In the genomic region with DNA sequence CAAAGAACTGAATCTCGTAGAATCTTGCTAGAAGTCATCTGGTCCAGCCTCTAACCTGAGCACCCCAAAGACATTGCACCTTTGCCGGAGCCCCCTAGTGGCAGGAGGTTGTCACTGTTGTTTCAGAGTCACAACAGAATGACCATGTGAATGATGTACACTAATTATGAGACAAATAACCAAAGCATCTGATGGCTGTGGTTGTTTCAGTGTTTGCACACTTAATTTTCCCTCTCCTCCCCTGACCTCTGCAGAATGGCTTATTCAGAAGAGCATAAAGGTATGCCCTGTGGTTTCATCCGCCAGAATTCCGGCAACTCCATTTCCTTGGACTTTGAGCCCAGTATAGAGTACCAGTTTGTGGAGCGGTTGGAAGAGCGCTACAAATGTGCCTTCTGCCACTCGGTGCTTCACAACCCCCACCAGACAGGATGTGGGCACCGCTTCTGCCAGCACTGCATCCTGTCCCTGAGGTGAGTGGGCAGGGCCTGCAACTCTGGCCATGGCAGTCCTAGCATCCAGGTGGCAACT, we compare ENCODE assay signal across 8 cellular contexts. TPM values are rescaled to one million over a fixed set of nuclear protein-coding genes. Genes with fewer than 3 reads are reported as not detected.
DNase-seq lines count a peak whose midpoint lies in the region; ATAC-seq and TF ChIP-seq lines count a peak whose summit lies in the region.

No MANE protein-coding gene starts in this region.

- no peaks in the 10 kb centered on the region for H3K27me3 Mint-ChIP-seq in stimulated activated naive B cell treated with anti-CD40 and anti-IgM and Interleukin-4, amounts not matched to agents 10 μg/mL and 1 μg/mL and 100 μg/mL, for 72 hours

- peak; percentile 75 for ATAC-seq in GM18861 (IDR thresholded peaks at IDR 0.05; ENCODE audit: unreplicated experiment)
- peak; percentile 91 for ATAC-seq in HG03045 (IDR thresholded peaks at IDR 0.05; ENCODE audit: unreplicated experiment)
- no peak for ATAC-seq in RWPE2 (ENCODE audit: low read depth)
- peak; percentile 89 to 90 for ATAC-seq in stimulated activated naive B cell treated with anti-CD40 and anti-IgM and Interleukin-4, amounts not matched to agents 10 μg/mL and 1 μg/mL and 100 μg/mL, for 72 hours (replicated peaks)
- no peak for ATAC-seq in aorta (ENCODE audit: low FRiP score)

- DNase-seq in AG10803 (ENCODE audit: low read depth) (no peak), RWPE2 (ENCODE audit: low spot score) (no peak), kidney tubule cell (ENCODE audit: low spot score) (peak; percentile 74), aorta (no peak)
- DNase-seq in activated naive CD4-positive, alpha-beta T cell treated with anti-CD3 and anti-CD28 coated beads, Interleukin-2, amount 50 U/mL, for 16 hours, result peak; percentile 61
- DNase-seq in stimulated activated naive B cell treated with anti-CD40 and anti-IgM and Interleukin-4, amounts not matched to agents 10 μg/mL and 1 μg/mL and 100 μg/mL, for 72 hours, result peak; percentile 44

- H3K27ac Mint-ChIP-seq in stimulated activated naive B cell treated with anti-CD40 and anti-IgM and Interleukin-4, amounts not matched to agents 10 μg/mL and 1 μg/mL and 100 μg/mL, for 72 hours, result peak overlapping the region; percentile 77

- H3K36me3 ChIP-seq in RWPE2 (ENCODE audit: low read depth) (no peaks in the 10 kb centered on the region), aorta (ENCODE audit: control insufficient read depth in 1 of 2, insufficient read depth in 2 of 2, low read length in 1 of 2) (peaks cover 0 to 4% of the 10 kb centered on the region in 2 donors)

- H3K27me3 ChIP-seq in RWPE2 (ENCODE audit: insufficient read depth, poor library complexity, severe bottlenecking), result no peaks in the 10 kb centered on the region
- no peaks in the 10 kb centered on the region for H3K27me3 ChIP-seq in aorta (ENCODE audit: control insufficient read depth in 1 of 2, insufficient read depth in 2 of 2, low read length in 1 of 2)

- H3K4me1 Mint-ChIP-seq in stimulated activated naive B cell treated with anti-CD40 and anti-IgM and Interleukin-4, amounts not matched to agents 10 μg/mL and 1 μg/mL and 100 μg/mL, for 72 hours, result peaks cover 45 to 66% of the 10 kb centered on the region in 2 donors

- H3K4me3 ChIP-seq in AG10803 (ENCODE audit: low read length) (no peak overlapping the region), RWPE2 (ENCODE audit: severe bottlenecking) (no peak overlapping the region), aorta (ENCODE audit: low read length in 2 of 2) (no peak overlapping the region)

- peak; percentile 58 for TF ChIP-seq CTCF in AG10803 (conservative IDR thresholded peaks at IDR 0.05; ENCODE audit: low read length)
- peak; percentile 37 for TF ChIP-seq CTCF in RWPE2 (IDR thresholded peaks at IDR 0.05; ENCODE audit: poor library complexity, severe bottlenecking)

- H3K4me3 Mint-ChIP-seq in stimulated activated naive B cell treated with anti-CD40 and anti-IgM and Interleukin-4, amounts not matched to agents 10 μg/mL and 1 μg/mL and 100 μg/mL, for 72 hours, result peak overlapping the region; percentile 55 to 64

- intact Hi-C loops in aorta (cut with DNase I), result no loop called here

- peaks cover 33 to 53% of the 10 kb centered on the region in 2 donors for H3K36me3 Mint-ChIP-seq in stimulated activated naive B cell treated with anti-CD40 and anti-IgM and Interleukin-4, amounts not matched to agents 10 μg/mL and 1 μg/mL and 100 μg/mL, for 72 hours

- H3K27ac ChIP-seq in RWPE2 (ENCODE audit: poor library complexity, severe bottlenecking) (no peak overlapping the region), aorta (ENCODE audit: low read depth in 1 of 2, low read length in 2 of 2) (no peak overlapping the region)

- H3K4me1 ChIP-seq in RWPE2 (ENCODE audit: insufficient read depth, poor library complexity, severe bottlenecking), result no peaks in the 10 kb centered on the region
- peaks cover 0 to 5% of the 10 kb centered on the region in 2 donors for H3K4me1 ChIP-seq in aorta (ENCODE audit: control insufficient read depth in 1 of 2, insufficient read depth in 2 of 2, low read length in 2 of 2)

- peaks cover 3 to 8% of the 10 kb centered on the region in 2 donors for H3K9me3 Mint-ChIP-seq in stimulated activated naive B cell treated with anti-CD40 and anti-IgM and Interleukin-4, amounts not matched to agents 10 μg/mL and 1 μg/mL and 100 μg/mL, for 72 hours

- no peaks in the 10 kb centered on the region for H3K9me3 ChIP-seq in RWPE2 (ENCODE audit: severe bottlenecking)
- H3K9me3 ChIP-seq in aorta (ENCODE audit: control insufficient read depth, low read length), result no peaks in the 10 kb centered on the region

- 87 to 94% methylated on average over 8 of the region's 8 CpGs for WGBS in aorta, 2 donors

RNA-seq across cellular contexts. Expression of a gene that starts 26.4 kb away (rescaled TPM):
- 10 to 100 TPM; 51.5 to 54.9 TPM for total RNA-seq in aorta
- polyA plus RNA-seq in aorta, result 10 to 100 TPM in 1 of 2 donors, 1 to 10 TPM in 1; 9.0 to 59.5 TPM

Comparison
In these comparisons a context has a peak if more than half of its experiments do, and no peak if none do; other contexts are left out.
1. DNase-seq: peak in activated naive CD4-positive, alpha-beta T cell treated with anti-CD3 and anti-CD28 coated beads, Interleukin-2, amount 50 U/mL, for 16 hours (single experiment), kidney tubule cell (single experiment) and stimulated activated naive B cell treated with anti-CD40 and anti-IgM and Interleukin-4, amounts not matched to agents 10 μg/mL and 1 μg/mL and 100 μg/mL, for 72 hours (single experiment); none in AG10803 (single experiment), RWPE2 (single experiment) and aorta (0 of 2).
2. ATAC-seq: peak in GM18861 (single experiment), HG03045 (single experiment) and stimulated activated naive B cell treated with anti-CD40 and anti-IgM and Interleukin-4, amounts not matched to agents 10 μg/mL and 1 μg/mL and 100 μg/mL, for 72 hours (2 of 2); none in RWPE2 (single experiment) and aorta (single experiment).